34 cellular contexts compared by ENCODE assay signal in the genomic region with DNA sequence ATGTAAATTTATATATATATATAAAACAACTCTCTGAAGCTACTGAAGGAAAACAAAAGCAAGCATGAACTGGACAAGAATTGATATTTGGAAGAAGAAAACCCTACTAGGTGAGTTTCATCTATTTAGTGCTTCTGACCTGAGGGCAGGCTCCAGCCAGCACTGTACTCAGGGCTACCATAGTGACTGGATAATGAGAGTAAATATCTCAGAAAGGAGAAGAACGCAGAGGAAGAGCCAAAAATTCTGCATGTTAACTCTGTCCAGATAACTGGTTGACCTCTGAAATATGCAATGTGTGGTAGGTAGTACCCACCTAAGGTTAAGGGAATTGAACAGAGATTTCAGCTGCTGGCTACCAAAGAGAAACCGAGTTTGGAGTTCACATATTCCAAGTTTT.
"Had no signal": no experiment of that assay in that cellular context is flagged by ENCODE, and none has a peak within 500 bp of the region (broad histone marks: within the 10 kb centered on the region; RNA-seq: fewer than 3 reads in every experiment).

No MANE protein-coding gene starts in this region.

- H3K4me3 ChIP-seq: MG63 had no signal

- H3K36me3 ChIP-seq: MG63 had no signal

- H3K9me3 ChIP-seq: MG63 had no signal

- DNase-seq: Karpas-422, Kasumi-1, MG63, MM.1S, MV-4-11, NCI-H1048, NCI-H1092, NCI-H1092 treated with DMSO at 0.1 percent for 48 hours, NCI-H1105, NCI-H1105 treated with DMSO at 0.1 percent for 48 hours, NCI-H1417, NCI-H1417 treated with DMSO at 0.1 percent for 48 hours, NCI-H1436, NCI-H1436 treated with DMSO at 0.1 percent for 48 hours, NCI-H1694, NCI-H1694 treated with DMSO at 0.1 percent for 48 hours, NCI-H187, NCI-H187 treated with DMSO at 0.1 percent for 48 hours, NCI-H1930, NCI-H2029, NCI-H2029 treated with DMSO at 0.1 percent for 48 hours, NCI-H2081, NCI-H2081 treated with DMSO at 0.1 percent for 48 hours, NCI-H2107, NCI-H2171, NCI-H2171 treated with DMSO at 0.1 percent for 48 hours, NCI-H2227 treated with DMSO at 0.1 percent for 48 hours, NCI-H226, NCI-H345, NCI-H446, NCI-H446 treated with DMSO at 0.1 percent for 48 hours, NCI-H510A, NCI-H510A treated with DMSO at 0.1 percent for 48 hours, NCI-H524 had no signal

- H3K27me3 ChIP-seq: MG63 had no signal
